12 cellular contexts compared by ENCODE assay signal in genomic region chr6:137907170-137907569, GRCh38.
"Had no signal": no experiment of that assay in that cellular context is flagged by ENCODE, and none has a peak within 500 bp of the region (broad histone marks: within the 10 kb centered on the region; RNA-seq: fewer than 3 reads in every experiment).

No MANE protein-coding gene starts in this region.

- DNase-seq: activated CD4-positive, CD25-positive, alpha-beta regulatory T cell treated with anti-CD3 and anti-CD28 coated beads, Interleukin-2, amount 50 U/mL, for 72 hours; endodermal cell; erythroblast; hippocampal formation; kidney glomerular epithelial cell; retina; stimulated activated CD4-positive, alpha-beta T cell treated with anti-CD3 and anti-CD28 coated beads, Interleukin-15, amount 100 ng/mL, for 24 hours; stimulated activated CD4-positive, alpha-beta T cell treated with anti-CD3 and anti-CD28 coated beads, Interleukin-4, amount 100 ng/mL, for 24 hours had no signal

- H3K36me3 Mint-ChIP-seq: mesothelial cell of epicardium had no signal

- H3K27ac ChIP-seq: ascending aorta, tibial nerve, vagina had no signal

- H3K36me3 ChIP-seq: ascending aorta, tibial nerve, vagina had no signal

- H3K27me3 ChIP-seq: ascending aorta, tibial nerve, vagina had no signal

- H3K9me3 ChIP-seq: ascending aorta, tibial nerve, vagina had no signal

- H3K27ac Mint-ChIP-seq: endodermal cell, mesothelial cell of epicardium had no signal

- H3K4me1 Mint-ChIP-seq: endodermal cell had no signal

- H3K4me3 ChIP-seq: ascending aorta, tibial nerve, vagina had no signal

- H3K9me3 Mint-ChIP-seq: endodermal cell, mesothelial cell of epicardium had no signal

- H3K4me3 Mint-ChIP-seq: endodermal cell, mesothelial cell of epicardium had no signal

- H3K4me1 ChIP-seq: ascending aorta, vagina had no signal
